ENCODE assay signal across 19 cellular contexts in the genomic region with DNA sequence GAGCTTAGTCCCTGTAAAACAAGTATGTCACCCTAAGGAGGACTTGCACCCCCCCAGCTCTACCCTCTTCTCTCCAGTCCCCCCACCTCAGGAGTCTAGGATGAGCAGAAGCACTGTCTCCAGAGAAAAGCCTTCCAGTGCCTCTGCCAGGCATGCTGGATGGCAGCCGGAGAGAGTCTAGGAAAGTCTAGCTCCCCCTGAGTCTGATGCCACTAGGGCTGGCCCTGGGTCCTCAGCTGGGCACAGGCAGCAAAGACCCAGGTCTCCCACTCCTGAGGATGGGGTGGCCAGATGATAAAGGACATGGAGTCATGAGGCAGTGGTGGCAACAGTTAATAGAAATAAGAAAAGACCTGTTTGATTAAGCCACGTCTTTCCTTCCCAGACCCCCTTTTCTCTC.
"Had no signal": no experiment of that assay in that cellular context is flagged by ENCODE, and none has a peak within 500 bp of the region (broad histone marks: within the 10 kb centered on the region; RNA-seq: fewer than 3 reads in every experiment).

No MANE protein-coding gene starts in this region.

- DNase-seq: activated CD4-positive, alpha-beta T cell treated with anti-CD3 and anti-CD28 coated beads, Interleukin-2, amount 10 ng/mL, durations not matched to agents 7 days and 5 days; activated naive CD4-positive, alpha-beta T cell treated with anti-CD3 and anti-CD28 coated beads, Interleukin-2, amount 10 ng/mL, durations not matched to agents 7 days and 5 days; amygdala; effector CD8-positive, alpha-beta T cell; erythroblast; foreskin melanocyte; left colon; lower lobe of right lung; mesendoderm; mucosa of descending colon; nephron progenitor cell; nucleus accumbens; right lobe of liver; stimulated activated CD4-positive, alpha-beta T cell treated with anti-CD3 and anti-CD28 coated beads, Interleukin-2, amount 100 ng/mL, for 24 hours; stomach; SW 1271; T-helper 17 cell had no signal

- ATAC-seq: activated CD8-positive, alpha-beta T cell treated with anti-CD3 and anti-CD28 coated beads, Interleukin-2, amount 10 ng/mL, durations not matched to agents 7 days and 5 days; left colon; lower lobe of right lung; mucosa of descending colon; right lobe of liver; stimulated activated memory B cell treated with anti-CD40 and anti-IgM and Interleukin-4, amounts not matched to agents 10 μg/mL and 1 μg/mL and 100 μg/mL, for 72 hours; T-helper 17 cell had no signal
